In genomic region chr1:12464627-12465056, GRCh38 we compare ENCODE assay signal across 1 cellular context.
TF ChIP-seq lines count a peak whose summit lies in the region.

No MANE protein-coding gene starts in this region.

TF ChIP-seq in SK-N-SH, 30 proteins besides CTCF, POLR2A, EP300 and RAD21 (continued from another document):
- no peak for TF ChIP-seq ZBTB33 (IDR thresholded peaks at IDR 0.05; ENCODE audit: borderline replicate concordance, low read depth)
- TF ChIP-seq IRF3 (IDR thresholded peaks at IDR 0.05; ENCODE audit: low read depth, low read length), result no peak
- TF ChIP-seq POLR2AphosphoS5 (IDR thresholded peaks at IDR 0.05; ENCODE audit: low read depth, low read length), result peak; percentile 49; the same call in 1 of the 2 replicates
- peak; percentile 76; the same call in 1 of the 2 replicates for TF ChIP-seq RXRA (IDR thresholded peaks at IDR 0.05; ENCODE audit: borderline replicate concordance, low read depth)
- TF ChIP-seq FOXJ3 (CRISPR knock-in tag; IDR thresholded peaks at IDR 0.05), result no peak
- TF ChIP-seq TAF1 (IDR thresholded peaks at IDR 0.05; ENCODE audit: borderline replicate concordance, low read depth, low read length), result no peak
- TF ChIP-seq TEAD4 (IDR thresholded peaks at IDR 0.05; ENCODE audit: borderline replicate concordance, insufficient read depth), result 0 out of 2 replicates have a peak, but pooled peaks have one; percentile 51
- TF ChIP-seq FOXM1 (IDR thresholded peaks at IDR 0.05; ENCODE audit: low read depth), result no peak
- TF ChIP-seq YY1 (IDR thresholded peaks at IDR 0.05; ENCODE audit: low read depth), result no peak
- no peak for TF ChIP-seq USF1 (IDR thresholded peaks at IDR 0.05; ENCODE audit: borderline replicate concordance, low read depth)
- no peak for TF ChIP-seq GATA2 (CRISPR knock-in tag; IDR thresholded peaks at IDR 0.05)
- no peak for TF ChIP-seq RFX5 (IDR thresholded peaks at IDR 0.05; ENCODE audit: low read length)
- peak; percentile 83 for TF ChIP-seq TCF12 (IDR thresholded peaks at IDR 0.05)
